In the genomic region with DNA sequence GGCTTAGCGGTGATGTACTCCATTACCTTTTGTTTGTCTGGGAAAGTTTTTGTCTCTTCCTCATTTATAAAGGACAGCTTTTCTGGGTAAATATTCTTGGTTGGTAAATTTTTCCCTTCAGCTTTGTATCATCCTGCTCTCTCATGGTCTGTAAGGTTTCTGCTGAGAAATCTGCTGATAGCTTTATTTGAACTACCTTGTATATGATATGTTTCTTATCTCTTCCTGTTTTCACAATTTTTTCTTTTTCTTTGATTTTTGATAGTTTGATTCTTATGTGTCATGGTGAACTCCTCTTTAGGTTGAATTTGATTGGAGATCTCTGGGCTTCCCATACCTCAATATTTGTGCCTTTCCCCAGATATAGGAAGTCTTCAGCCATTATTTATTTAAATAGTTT, we compare ENCODE assay signal across 8 cellular contexts. TPM values are rescaled to one million over a fixed set of nuclear protein-coding genes. Genes with fewer than 3 reads are reported as not detected.
"Had no signal": no experiment of that assay in that cellular context is flagged by ENCODE, and none has a peak within 500 bp of the region (broad histone marks: within the 10 kb centered on the region; RNA-seq: fewer than 3 reads in every experiment).

No MANE protein-coding gene starts in this region.

- H3K4me1 Mint-ChIP-seq: GM23338, H9 had no signal

- H3K4me3 Mint-ChIP-seq: GM23338, H9 had no signal

- DNase-seq: H9, HCEC 1CT, IMR-90, KG1 had no signal

- ATAC-seq: GM23338, K562 had no signal

- H3K27ac Mint-ChIP-seq: GM23338, H9 had no signal

RNA-seq across cellular contexts. Expression of a gene that starts 44.7 kb away (rescaled TPM):
- total RNA-seq: H1, H9, HT-29, K562 had no signal
